1 cellular context compared by ENCODE assay signal in genomic region chr16:11630230-11631056, GRCh38.
TF ChIP-seq lines count a peak whose summit lies in the region.

No MANE protein-coding gene starts in this region.

TF ChIP-seq in HepG2, 621 proteins besides CTCF, POLR2A, EP300 and RAD21 (continues in another document):
- no peak for TF ChIP-seq NFIB (CRISPR knock-in tag; IDR thresholded peaks at IDR 0.05; ENCODE audit: borderline replicate concordance)
- TF ChIP-seq, protein P1, sequence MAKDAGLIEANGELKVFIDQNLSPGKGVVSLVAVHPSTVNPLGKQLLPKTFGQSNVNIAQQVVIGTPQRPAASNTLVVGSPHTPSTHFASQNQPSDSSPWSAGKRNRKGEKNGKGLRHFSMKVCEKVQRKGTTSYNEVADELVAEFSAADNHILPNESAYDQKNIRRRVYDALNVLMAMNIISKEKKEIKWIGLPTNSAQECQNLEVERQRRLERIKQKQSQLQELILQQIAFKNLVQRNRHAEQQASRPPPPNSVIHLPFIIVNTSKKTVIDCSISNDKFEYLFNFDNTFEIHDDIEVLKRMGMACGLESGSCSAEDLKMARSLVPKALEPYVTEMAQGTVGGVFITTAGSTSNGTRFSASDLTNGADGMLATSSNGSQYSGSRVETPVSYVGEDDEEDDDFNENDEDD (CRISPR knock-in tag; IDR thresholded peaks at IDR 0.05; ENCODE audit: borderline replicate concordance), result no peak
- no peak for TF ChIP-seq ZSCAN25 (CRISPR knock-in tag; IDR thresholded peaks at IDR 0.05)
- TF ChIP-seq JUNB (CRISPR knock-in tag; IDR thresholded peaks at IDR 0.05; ENCODE audit: borderline replicate concordance), result no peak
- TF ChIP-seq ZNF839 (CRISPR knock-in tag; IDR thresholded peaks at IDR 0.05; ENCODE audit: borderline replicate concordance), result no peak
- TF ChIP-seq ZBTB1 (CRISPR knock-in tag; IDR thresholded peaks at IDR 0.05; ENCODE audit: borderline replicate concordance), result no peak
- no peak for TF ChIP-seq FOXM1 (CRISPR knock-in tag; IDR thresholded peaks at IDR 0.05)
- no peak for TF ChIP-seq RORA (CRISPR knock-in tag; IDR thresholded peaks at IDR 0.05)
- no peak for TF ChIP-seq ZNF446 (CRISPR knock-in tag; IDR thresholded peaks at IDR 0.05)
- TF ChIP-seq ZNF740 (CRISPR knock-in tag; IDR thresholded peaks at IDR 0.05), result no peak
- TF ChIP-seq REPIN1 (CRISPR knock-in tag; IDR thresholded peaks at IDR 0.05; ENCODE audit: borderline replicate concordance, low read depth), result no peak
- TF ChIP-seq ZNF317 (CRISPR knock-in tag; IDR thresholded peaks at IDR 0.05), result no peak
- TF ChIP-seq ZNF790 (CRISPR knock-in tag; IDR thresholded peaks at IDR 0.05; ENCODE audit: borderline replicate concordance), result no peak
- no peak for TF ChIP-seq SOX6 (IDR thresholded peaks at IDR 0.05)
- no peak for TF ChIP-seq SOX6 (CRISPR knock-in tag; IDR thresholded peaks at IDR 0.05)
- TF ChIP-seq SAFB2 (CRISPR knock-in tag; IDR thresholded peaks at IDR 0.05; ENCODE audit: borderline replicate concordance, low read depth), result no peak
- no peak for TF ChIP-seq MBNL3 (CRISPR knock-in tag; conservative IDR thresholded peaks at IDR 0.05)
- TF ChIP-seq SKI (IDR thresholded peaks at IDR 0.05; ENCODE audit: partially characterized antibody), result no peak
- TF ChIP-seq BHLHE40 (IDR thresholded peaks at IDR 0.05; ENCODE audit: low read length), result no peak
- no peak for TF ChIP-seq IRF2 (CRISPR knock-in tag; IDR thresholded peaks at IDR 0.05)
- no peak for TF ChIP-seq ZNF780A (CRISPR knock-in tag; IDR thresholded peaks at IDR 0.05)
- TF ChIP-seq RFXANK (CRISPR knock-in tag; IDR thresholded peaks at IDR 0.05), result no peak
- no peak for TF ChIP-seq ZFP41 (CRISPR knock-in tag; IDR thresholded peaks at IDR 0.05; ENCODE audit: borderline replicate concordance)
- TF ChIP-seq, protein P2, sequence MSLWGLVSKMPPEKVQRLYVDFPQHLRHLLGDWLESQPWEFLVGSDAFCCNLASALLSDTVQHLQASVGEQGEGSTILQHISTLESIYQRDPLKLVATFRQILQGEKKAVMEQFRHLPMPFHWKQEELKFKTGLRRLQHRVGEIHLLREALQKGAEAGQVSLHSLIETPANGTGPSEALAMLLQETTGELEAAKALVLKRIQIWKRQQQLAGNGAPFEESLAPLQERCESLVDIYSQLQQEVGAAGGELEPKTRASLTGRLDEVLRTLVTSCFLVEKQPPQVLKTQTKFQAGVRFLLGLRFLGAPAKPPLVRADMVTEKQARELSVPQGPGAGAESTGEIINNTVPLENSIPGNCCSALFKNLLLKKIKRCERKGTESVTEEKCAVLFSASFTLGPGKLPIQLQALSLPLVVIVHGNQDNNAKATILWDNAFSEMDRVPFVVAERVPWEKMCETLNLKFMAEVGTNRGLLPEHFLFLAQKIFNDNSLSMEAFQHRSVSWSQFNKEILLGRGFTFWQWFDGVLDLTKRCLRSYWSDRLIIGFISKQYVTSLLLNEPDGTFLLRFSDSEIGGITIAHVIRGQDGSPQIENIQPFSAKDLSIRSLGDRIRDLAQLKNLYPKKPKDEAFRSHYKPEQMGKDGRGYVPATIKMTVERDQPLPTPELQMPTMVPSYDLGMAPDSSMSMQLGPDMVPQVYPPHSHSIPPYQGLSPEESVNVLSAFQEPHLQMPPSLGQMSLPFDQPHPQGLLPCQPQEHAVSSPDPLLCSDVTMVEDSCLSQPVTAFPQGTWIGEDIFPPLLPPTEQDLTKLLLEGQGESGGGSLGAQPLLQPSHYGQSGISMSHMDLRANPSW (CRISPR knock-in tag; IDR thresholded peaks at IDR 0.05; ENCODE audit: borderline replicate concordance), result no peak
- no peak for TF ChIP-seq ZNF776 (CRISPR knock-in tag; IDR thresholded peaks at IDR 0.05)
- TF ChIP-seq, protein P3, sequence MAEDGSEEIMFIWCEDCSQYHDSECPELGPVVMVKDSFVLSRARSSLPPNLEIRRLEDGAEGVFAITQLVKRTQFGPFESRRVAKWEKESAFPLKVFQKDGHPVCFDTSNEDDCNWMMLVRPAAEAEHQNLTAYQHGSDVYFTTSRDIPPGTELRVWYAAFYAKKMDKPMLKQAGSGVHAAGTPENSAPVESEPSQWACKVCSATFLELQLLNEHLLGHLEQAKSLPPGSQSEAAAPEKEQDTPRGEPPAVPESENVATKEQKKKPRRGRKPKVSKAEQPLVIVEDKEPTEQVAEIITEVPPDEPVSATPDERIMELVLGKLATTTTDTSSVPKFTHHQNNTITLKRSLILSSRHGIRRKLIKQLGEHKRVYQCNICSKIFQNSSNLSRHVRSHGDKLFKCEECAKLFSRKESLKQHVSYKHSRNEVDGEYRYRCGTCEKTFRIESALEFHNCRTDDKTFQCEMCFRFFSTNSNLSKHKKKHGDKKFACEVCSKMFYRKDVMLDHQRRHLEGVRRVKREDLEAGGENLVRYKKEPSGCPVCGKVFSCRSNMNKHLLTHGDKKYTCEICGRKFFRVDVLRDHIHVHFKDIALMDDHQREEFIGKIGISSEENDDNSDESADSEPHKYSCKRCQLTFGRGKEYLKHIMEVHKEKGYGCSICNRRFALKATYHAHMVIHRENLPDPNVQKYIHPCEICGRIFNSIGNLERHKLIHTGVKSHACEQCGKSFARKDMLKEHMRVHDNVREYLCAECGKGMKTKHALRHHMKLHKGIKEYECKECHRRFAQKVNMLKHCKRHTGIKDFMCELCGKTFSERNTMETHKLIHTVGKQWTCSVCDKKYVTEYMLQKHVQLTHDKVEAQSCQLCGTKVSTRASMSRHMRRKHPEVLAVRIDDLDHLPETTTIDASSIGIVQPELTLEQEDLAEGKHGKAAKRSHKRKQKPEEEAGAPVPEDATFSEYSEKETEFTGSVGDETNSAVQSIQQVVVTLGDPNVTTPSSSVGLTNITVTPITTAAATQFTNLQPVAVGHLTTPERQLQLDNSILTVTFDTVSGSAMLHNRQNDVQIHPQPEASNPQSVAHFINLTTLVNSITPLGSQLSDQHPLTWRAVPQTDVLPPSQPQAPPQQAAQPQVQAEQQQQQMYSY (CRISPR knock-in tag; IDR thresholded peaks at IDR 0.05), result no peak
- no peak for TF ChIP-seq ZNF3 (CRISPR knock-in tag; IDR thresholded peaks at IDR 0.05)
- 0 out of 2 replicates have a peak, but pooled peaks have one; percentile 20 for TF ChIP-seq GABPB1 (CRISPR knock-in tag; IDR thresholded peaks at IDR 0.05)
- no peak for TF ChIP-seq NPAS2 (CRISPR knock-in tag; IDR thresholded peaks at IDR 0.05; ENCODE audit: borderline replicate concordance)
- 0 out of 2 replicates have a peak, but pooled peaks have one; percentile 16 for TF ChIP-seq ATF7-NPFF (CRISPR knock-in tag; IDR thresholded peaks at IDR 0.05; ENCODE audit: low read depth)
- TF ChIP-seq ZNF275 (CRISPR knock-in tag; IDR thresholded peaks at IDR 0.05; ENCODE audit: borderline replicate concordance), result no peak
- 0 out of 2 replicates have a peak, but pooled peaks have one; percentile 19 for TF ChIP-seq HIC2 (CRISPR knock-in tag; IDR thresholded peaks at IDR 0.05; ENCODE audit: low read depth)
- TF ChIP-seq, protein P4, sequence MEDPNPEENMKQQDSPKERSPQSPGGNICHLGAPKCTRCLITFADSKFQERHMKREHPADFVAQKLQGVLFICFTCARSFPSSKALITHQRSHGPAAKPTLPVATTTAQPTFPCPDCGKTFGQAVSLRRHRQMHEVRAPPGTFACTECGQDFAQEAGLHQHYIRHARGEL (CRISPR knock-in tag; IDR thresholded peaks at IDR 0.05), result no peak
- TF ChIP-seq HES4 (CRISPR knock-in tag; IDR thresholded peaks at IDR 0.05; ENCODE audit: borderline replicate concordance), result no peak; the same call in 1 of the 2 replicates
- no peak for TF ChIP-seq FOXP1 (IDR thresholded peaks at IDR 0.05)
- no peak for TF ChIP-seq FOXP1 (CRISPR knock-in tag; IDR thresholded peaks at IDR 0.05)
- peak; percentile 18; the same call in 1 of the 2 replicates for TF ChIP-seq SALL1 (CRISPR knock-in tag; IDR thresholded peaks at IDR 0.05)
- TF ChIP-seq ZBTB38 (CRISPR knock-in tag; IDR thresholded peaks at IDR 0.05), result no peak
- TF ChIP-seq STAG1 (CRISPR knock-in tag; IDR thresholded peaks at IDR 0.05), result peak; percentile 4; the same call in 1 of the 2 replicates
- no peak for TF ChIP-seq NR2C2 (CRISPR knock-in tag; IDR thresholded peaks at IDR 0.05; ENCODE audit: borderline replicate concordance)
- no peak for TF ChIP-seq KDM1A (CRISPR knock-in tag; IDR thresholded peaks at IDR 0.05)
- TF ChIP-seq HMGXB3 (CRISPR knock-in tag; IDR thresholded peaks at IDR 0.05; ENCODE audit: borderline replicate concordance), result no peak
- TF ChIP-seq ZNF761 (CRISPR knock-in tag; conservative IDR thresholded peaks at IDR 0.05), result 0 out of 2 replicates have a peak, but pooled peaks have one; percentile 3
- TF ChIP-seq, protein P5, sequence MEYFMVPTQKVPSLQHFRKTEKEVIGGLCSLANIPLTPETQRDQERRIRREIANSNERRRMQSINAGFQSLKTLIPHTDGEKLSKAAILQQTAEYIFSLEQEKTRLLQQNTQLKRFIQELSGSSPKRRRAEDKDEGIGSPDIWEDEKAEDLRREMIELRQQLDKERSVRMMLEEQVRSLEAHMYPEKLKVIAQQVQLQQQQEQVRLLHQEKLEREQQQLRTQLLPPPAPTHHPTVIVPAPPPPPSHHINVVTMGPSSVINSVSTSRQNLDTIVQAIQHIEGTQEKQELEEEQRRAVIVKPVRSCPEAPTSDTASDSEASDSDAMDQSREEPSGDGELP (IDR thresholded peaks at IDR 0.05; ENCODE audit: borderline replicate concordance, low read depth), result no peak
- TF ChIP-seq ZNF678 (CRISPR knock-in tag; IDR thresholded peaks at IDR 0.05), result no peak
- TF ChIP-seq TRIM24 (CRISPR knock-in tag; IDR thresholded peaks at IDR 0.05), result no peak
- peak; percentile 97 for TF ChIP-seq ZNF770 (CRISPR knock-in tag; IDR thresholded peaks at IDR 0.05)
- no peak for TF ChIP-seq SNAPC5 (CRISPR knock-in tag; IDR thresholded peaks at IDR 0.05; ENCODE audit: borderline replicate concordance)
